Comparison of ENCODE assay signal across 28 cellular contexts in the genomic region with DNA sequence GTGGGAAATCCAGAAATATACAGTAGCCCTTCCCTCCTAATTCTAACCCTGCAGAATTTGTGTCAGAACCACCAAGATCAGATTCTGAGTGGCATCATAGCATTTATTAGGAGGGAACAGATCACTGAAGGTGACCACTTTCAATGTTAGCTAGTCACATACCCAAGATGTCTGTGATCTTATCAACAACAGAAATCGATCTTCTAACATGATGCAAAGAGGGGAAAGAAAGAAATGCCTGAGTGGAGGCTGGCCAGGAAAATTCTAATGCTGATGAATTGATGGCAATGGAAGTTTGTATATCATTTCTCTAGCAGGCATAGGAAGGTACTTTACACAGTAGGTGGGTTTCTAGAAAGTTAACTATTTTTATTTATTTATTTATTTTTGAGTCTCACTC.
"Had no signal": no experiment of that assay in that cellular context is flagged by ENCODE, and none has a peak within 500 bp of the region (broad histone marks: within the 10 kb centered on the region; RNA-seq: fewer than 3 reads in every experiment).

No MANE protein-coding gene starts in this region.

- H3K27ac ChIP-seq: coronary artery, epithelial cell of prostate, esophagus squamous epithelium, hepatocyte, lower lobe of right lung had no signal

- ATAC-seq: effector memory CD8-positive, alpha-beta T cell; esophagus mucosa; gastrocnemius medialis; left colon; left lobe of liver; left ventricle myocardium superior; lower lobe of right lung; mucosa of descending colon had no signal

- H2AFZ ChIP-seq: hepatocyte had no signal

- H3K4me3 ChIP-seq: coronary artery, esophagus squamous epithelium, gastrocnemius medialis, hepatocyte, lower lobe of right lung, mucosa of descending colon had no signal

- H3K9me3 Mint-ChIP-seq: effector memory CD8-positive, alpha-beta T cell; endodermal cell; immature natural killer cell; mesothelial cell of epicardium; naive B cell had no signal

- H3K36me3 ChIP-seq: esophagus squamous epithelium, gastrocnemius medialis, lower lobe of right lung had no signal

- H3K79me2 ChIP-seq: hepatocyte had no signal

- H3K27me3 ChIP-seq: esophagus squamous epithelium, gastrocnemius medialis, hepatocyte had no signal

- H3K36me3 Mint-ChIP-seq: mesothelial cell of epicardium, naive B cell had no signal

- H3K27me3 Mint-ChIP-seq: naive B cell had no signal

- H3K9me3 ChIP-seq: esophagus squamous epithelium, gastrocnemius medialis, lower lobe of right lung, mucosa of descending colon had no signal

- DNase-seq: dermis blood vessel endothelial cell; effector CD8-positive, alpha-beta T cell; effector memory CD8-positive, alpha-beta T cell; endodermal cell; erythroblast; esophagus squamous epithelium; foreskin fibroblast; foreskin melanocyte; gastrocnemius medialis; glutamatergic neuron; head of caudate nucleus; hypothalamus; immature natural killer cell; islet precursor cell; kidney; kidney glomerular epithelial cell; left colon; left ventricle myocardium superior; lower lobe of right lung; mesenchymal stem cell; mucosa of descending colon; naive B cell had no signal

- H3K4me3 Mint-ChIP-seq: effector memory CD8-positive, alpha-beta T cell; endodermal cell; immature natural killer cell; mesothelial cell of epicardium; naive B cell had no signal

- H3K4me2 ChIP-seq: hepatocyte had no signal

- H3K27ac Mint-ChIP-seq: effector memory CD8-positive, alpha-beta T cell; endodermal cell; immature natural killer cell; mesothelial cell of epicardium; naive B cell had no signal
